14 cellular contexts compared by ENCODE assay signal in the genomic region with DNA sequence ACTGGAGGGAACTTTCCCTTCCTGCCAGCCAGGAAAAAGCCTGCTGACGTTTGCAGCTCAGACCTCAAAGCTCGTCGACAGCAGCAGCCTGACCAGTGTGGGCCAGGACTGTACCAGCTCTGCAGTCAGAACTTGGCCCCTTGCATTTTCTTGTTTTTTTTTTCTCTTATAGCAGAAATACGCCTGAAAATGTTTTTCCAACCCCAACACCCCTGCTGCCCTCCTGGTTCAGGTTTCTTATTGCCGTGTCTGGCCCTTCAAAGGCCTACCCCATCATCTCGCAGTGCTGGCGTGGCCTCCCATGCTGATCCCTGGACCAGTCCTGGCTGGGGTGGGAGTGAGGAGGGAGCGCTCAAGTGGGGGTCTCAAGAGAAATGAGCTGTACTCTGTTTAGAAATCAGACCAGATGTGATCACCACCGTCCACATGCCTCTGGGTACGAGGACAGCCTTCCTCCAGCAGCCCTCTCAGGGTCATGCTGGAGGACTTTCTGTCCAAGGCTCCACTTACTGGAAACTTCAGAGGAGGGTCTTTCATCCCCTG.
DNase-seq lines count a peak whose midpoint lies in the region; ATAC-seq and TF ChIP-seq lines count a peak whose summit lies in the region.
"Had no signal": no experiment of that assay in that cellular context is flagged by ENCODE, and none has a peak within 500 bp of the region (broad histone marks: within the 10 kb centered on the region; RNA-seq: fewer than 3 reads in every experiment).

No MANE protein-coding gene starts in this region.

- no peak overlapping the region for H3K4ac ChIP-seq in mesendoderm (ENCODE audit: low read depth, low read length)

- H3K27me3 ChIP-seq in right atrium auricular region (no peaks in the 10 kb centered on the region), mesendoderm (ENCODE audit: insufficient read depth, low read length, poor library complexity) (no peaks in the 10 kb centered on the region)

- intact Hi-C loops in Right ventricle myocardium superior (cut with DNase I): no loop called here

- no peak overlapping the region for H3K23ac ChIP-seq in mesendoderm (ENCODE audit: low read length)

- no peak overlapping the region for H4K5ac ChIP-seq in mesendoderm (ENCODE audit: low read length)

- H3K18ac ChIP-seq in mesendoderm (ENCODE audit: low read length): no peak overlapping the region

- no peak overlapping the region for H2BK5ac ChIP-seq in mesendoderm (ENCODE audit: low read length)

- H4K8ac ChIP-seq in mesendoderm (ENCODE audit: low read depth, low read length): no peak overlapping the region

- peaks cover 95% of the 10 kb centered on the region for H3K4me1 Mint-ChIP-seq in nephron progenitor cell
- peaks cover 45% of the 10 kb centered on the region for H3K4me1 Mint-ChIP-seq in type B pancreatic cell (ENCODE audit: unreplicated experiment)

- H3K27ac Mint-ChIP-seq in nephron progenitor cell: peak overlapping the region; percentile 61
- peak overlapping the region; percentile 40 for H3K27ac Mint-ChIP-seq in type B pancreatic cell
- H3K27ac Mint-ChIP-seq: GM23338 had no signal

- H3K56ac ChIP-seq in mesendoderm (ENCODE audit: low read length): no peak overlapping the region

- H3K9me3 Mint-ChIP-seq in nephron progenitor cell (no peaks in the 10 kb centered on the region), type B pancreatic cell (no peaks in the 10 kb centered on the region)
- H3K9me3 Mint-ChIP-seq: GM23338 had no signal

- WGBS in mesendoderm (ENCODE audit: extremely low coverage, insufficient coverage, low lambda C conversion rate): no CpG with 5 or more reads among the region's 10 CpGs

- H3K4me3 ChIP-seq in right atrium auricular region: no peak overlapping the region
- no peak overlapping the region for H3K4me3 ChIP-seq in mesendoderm (ENCODE audit: low read length)
- H3K4me3 ChIP-seq: GM23338, PC-9 had no signal

- H3K36me3 Mint-ChIP-seq in nephron progenitor cell (ENCODE audit: low read depth): no peaks in the 10 kb centered on the region
- H3K36me3 Mint-ChIP-seq in type B pancreatic cell: peaks cover 3% of the 10 kb centered on the region

- TF ChIP-seq CTCF in right atrium auricular region (IDR thresholded peaks at IDR 0.05): no peak
- TF ChIP-seq CTCF in nephron progenitor cell (IDR thresholded peaks at IDR 0.05): no peak
- TF ChIP-seq CTCF in type B pancreatic cell (conservative IDR thresholded peaks at IDR 0.05): no peak

- no peaks in the 10 kb centered on the region for H3K9me3 ChIP-seq in right atrium auricular region

- H3K4me3 Mint-ChIP-seq in nephron progenitor cell: no peak overlapping the region
- H3K4me3 Mint-ChIP-seq in type B pancreatic cell: no peak overlapping the region
- H3K4me3 Mint-ChIP-seq: GM23338 had no signal

- no peak overlapping the region for H3K9ac ChIP-seq in mesendoderm (ENCODE audit: low read length)

- no peaks in the 10 kb centered on the region for H3K4me1 ChIP-seq in right atrium auricular region
- no peaks in the 10 kb centered on the region for H3K4me1 ChIP-seq in mesendoderm (ENCODE audit: control insufficient read depth, low read depth, low read length)

- no peak for DNase-seq in Right ventricle myocardium superior
- DNase-seq in right atrium auricular region (ENCODE audit: low spot score): no peak
- no peak for DNase-seq in left lobe of liver (ENCODE audit: low spot score)
- no peak for DNase-seq in nephron progenitor cell
- no peak for DNase-seq in type B pancreatic cell (ENCODE audit: extremely low spot score, unreplicated experiment)
- no peak for DNase-seq in mesendoderm
- DNase-seq: KG1, NCI-H1092 treated with DMSO at 0.1 percent for 48 hours, NCI-H1694 treated with DMSO at 0.1 percent for 48 hours, PC-9 had no signal

- H3K79me2 ChIP-seq in mesendoderm (ENCODE audit: control insufficient read depth, insufficient read depth, low read length): no peaks in the 10 kb centered on the region

- no peak overlapping the region for H2AK5ac ChIP-seq in mesendoderm (ENCODE audit: low read length)

- H2BK15ac ChIP-seq in mesendoderm (replicated peaks; ENCODE audit: low read depth): no peak overlapping the region

- no peaks in the 10 kb centered on the region for H3K36me3 ChIP-seq in right atrium auricular region
- H3K36me3 ChIP-seq in mesendoderm (ENCODE audit: control insufficient read depth, insufficient read depth, low read length): no peaks in the 10 kb centered on the region

- no peak overlapping the region for H3K4me2 ChIP-seq in mesendoderm (ENCODE audit: low read length)
- H3K4me2 ChIP-seq: GM23338, PC-9 had no signal

- H3K27me3 Mint-ChIP-seq in nephron progenitor cell (ENCODE audit: low read depth, poor library complexity) (peaks cover 12% of the 10 kb centered on the region), type B pancreatic cell (peaks cover 10% of the 10 kb centered on the region)

- ATAC-seq in Right ventricle myocardium superior (ENCODE audit: poor library complexity): peak; percentile 43
- peak; percentile 47 for ATAC-seq in left lobe of liver
- no peak for ATAC-seq in HG03439 (IDR thresholded peaks at IDR 0.05; ENCODE audit: unreplicated experiment)
- ATAC-seq in HG02870 (IDR thresholded peaks at IDR 0.05; ENCODE audit: unreplicated experiment): no peak

- H2BK120ac ChIP-seq in mesendoderm (ENCODE audit: low read depth, low read length): no peak overlapping the region

- no peak overlapping the region for H3K27ac ChIP-seq in right atrium auricular region
- no peak overlapping the region for H3K27ac ChIP-seq in mesendoderm (ENCODE audit: low read depth, low read length)
- H3K27ac ChIP-seq: C4-2B, PC-9 had no signal

- no peaks in the 10 kb centered on the region for H3K79me1 ChIP-seq in mesendoderm (ENCODE audit: low read length)

Comparison
In these comparisons a context has a peak if more than half of its experiments do, and no peak if none do; other contexts are left out.
1. ATAC-seq: peak in Right ventricle myocardium superior (single experiment) and left lobe of liver (single experiment); none in HG03439 (single experiment) and HG02870 (single experiment).